Comparison of ENCODE assay signal across 2 cellular contexts in genomic region chr17:82327289-82327688, GRCh38.
TF ChIP-seq lines count a peak whose summit lies in the region.

No MANE protein-coding gene starts in this region.

TF ChIP-seq in WTC11, 78 proteins besides CTCF, POLR2A, EP300 and RAD21:
- TF ChIP-seq IRF2 (CRISPR knock-in tag; IDR thresholded peaks at IDR 0.05; ENCODE audit: borderline replicate concordance, low read depth) (no peak), TCF7 (CRISPR knock-in tag; IDR thresholded peaks at IDR 0.05; ENCODE audit: low read depth) (no peak), ATF2 (CRISPR knock-in tag; IDR thresholded peaks at IDR 0.05; ENCODE audit: borderline replicate concordance, low read depth) (no peak), ERG (CRISPR knock-in tag; IDR thresholded peaks at IDR 0.05) (no peak), ZNF512 (CRISPR knock-in tag; IDR thresholded peaks at IDR 0.05; ENCODE audit: borderline replicate concordance) (no peak), ZNF425 (CRISPR knock-in tag; conservative IDR thresholded peaks at IDR 0.05) (no peak), FOXJ3 (CRISPR knock-in tag; IDR thresholded peaks at IDR 0.05; ENCODE audit: borderline replicate concordance) (no peak), SMAD3 (CRISPR knock-in tag; IDR thresholded peaks at IDR 0.05; ENCODE audit: borderline replicate concordance) (no peak), E2F4 (CRISPR knock-in tag; IDR thresholded peaks at IDR 0.05; ENCODE audit: borderline replicate concordance, low read depth) (no peak), PREB (CRISPR knock-in tag; IDR thresholded peaks at IDR 0.05; ENCODE audit: borderline replicate concordance) (no peak), RORB (CRISPR knock-in tag; IDR thresholded peaks at IDR 0.05) (no peak), ZNF416 (CRISPR knock-in tag; IDR thresholded peaks at IDR 0.05) (no peak), E2F5 (CRISPR knock-in tag; IDR thresholded peaks at IDR 0.05) (no peak), ZNF138 (CRISPR knock-in tag; conservative IDR thresholded peaks at IDR 0.05) (no peak), ZNF263 (CRISPR knock-in tag; IDR thresholded peaks at IDR 0.05; ENCODE audit: low read depth) (no peak), CREM (CRISPR knock-in tag; IDR thresholded peaks at IDR 0.05) (no peak), NR2C2 (CRISPR knock-in tag; IDR thresholded peaks at IDR 0.05) (no peak)
TF ChIP-seq in WTC11: peak in this region for 0.

TF ChIP-seq in HepG2, 621 proteins besides CTCF, POLR2A, EP300 and RAD21 (continues in another document):
- TF ChIP-seq MXI1 (IDR thresholded peaks at IDR 0.05; ENCODE audit: borderline replicate concordance, low read depth, low read length) (no peak), ZNF547 (CRISPR knock-in tag; IDR thresholded peaks at IDR 0.05) (no peak), PLSCR1 (CRISPR knock-in tag; IDR thresholded peaks at IDR 0.05; ENCODE audit: borderline replicate concordance) (no peak), SCMH1 (CRISPR knock-in tag; IDR thresholded peaks at IDR 0.05; ENCODE audit: borderline replicate concordance) (no peak), CBX5 (CRISPR knock-in tag; IDR thresholded peaks at IDR 0.05; ENCODE audit: borderline replicate concordance) (no peak), HOXA3 (CRISPR knock-in tag; IDR thresholded peaks at IDR 0.05) (peak; percentile 39; the same call in 1 of the 2 replicates), HCFC1 (IDR thresholded peaks at IDR 0.05; ENCODE audit: low read depth, low read length) (no peak), GLMP (CRISPR knock-in tag; IDR thresholded peaks at IDR 0.05; ENCODE audit: borderline replicate concordance) (no peak), ZNF333 (CRISPR knock-in tag; IDR thresholded peaks at IDR 0.05; ENCODE audit: borderline replicate concordance) (no peak), ZNF3 (CRISPR knock-in tag; IDR thresholded peaks at IDR 0.05) (no peak), ZNF773 (CRISPR knock-in tag; IDR thresholded peaks at IDR 0.05; ENCODE audit: borderline replicate concordance) (no peak), ZNF414 (CRISPR knock-in tag; IDR thresholded peaks at IDR 0.05) (no peak), DMAP1 (CRISPR knock-in tag; IDR thresholded peaks at IDR 0.05) (no peak), GABPB1 (CRISPR knock-in tag; IDR thresholded peaks at IDR 0.05) (0 out of 2 replicates have a peak, but pooled peaks have one; percentile 1), ONECUT2 (CRISPR knock-in tag; IDR thresholded peaks at IDR 0.05) (no peak), SMC3 (IDR thresholded peaks at IDR 0.05; ENCODE audit: low read length) (no peak), ZHX2 (IDR thresholded peaks at IDR 0.05; ENCODE audit: low read depth) (no peak), ZHX2 (CRISPR knock-in tag; IDR thresholded peaks at IDR 0.05; ENCODE audit: borderline replicate concordance) (no peak), ZBTB37 (CRISPR knock-in tag; IDR thresholded peaks at IDR 0.05) (no peak), EED (CRISPR knock-in tag; IDR thresholded peaks at IDR 0.05) (no peak), RFX5 (IDR thresholded peaks at IDR 0.05; ENCODE audit: low read depth, low read length) (no peak), MLXIP (CRISPR knock-in tag; IDR thresholded peaks at IDR 0.05; ENCODE audit: borderline replicate concordance) (no peak), ZNF605 (CRISPR knock-in tag; IDR thresholded peaks at IDR 0.05) (no peak), ATM (IDR thresholded peaks at IDR 0.05; ENCODE audit: borderline replicate concordance) (no peak), ZNF501 (CRISPR knock-in tag; IDR thresholded peaks at IDR 0.05) (no peak), SMYD3 (CRISPR knock-in tag; IDR thresholded peaks at IDR 0.05) (no peak), SMAD3 (CRISPR knock-in tag; IDR thresholded peaks at IDR 0.05) (no peak), ETS1 (CRISPR knock-in tag; IDR thresholded peaks at IDR 0.05) (no peak), ISL2 (CRISPR knock-in tag; IDR thresholded peaks at IDR 0.05) (no peak), ZBTB38 (CRISPR knock-in tag; IDR thresholded peaks at IDR 0.05) (peak; percentile 95), ZNF235 (CRISPR knock-in tag; IDR thresholded peaks at IDR 0.05; ENCODE audit: borderline replicate concordance) (no peak), MAFK (conservative IDR thresholded peaks at IDR 0.05 in 1 of 2, IDR thresholded peaks at IDR 0.05 in 1 of 2; ENCODE audit: low read length in 2 of 2) (no peak), IKZF5 (CRISPR knock-in tag; IDR thresholded peaks at IDR 0.05) (no peak), ZNF784 (CRISPR knock-in tag; IDR thresholded peaks at IDR 0.05; ENCODE audit: borderline replicate concordance) (no peak), PRPF4 (IDR thresholded peaks at IDR 0.05; ENCODE audit: low read depth, low read length, poor library complexity, severe bottlenecking) (peak; percentile 55)
